8 cellular contexts compared by ENCODE assay signal in the genomic region with DNA sequence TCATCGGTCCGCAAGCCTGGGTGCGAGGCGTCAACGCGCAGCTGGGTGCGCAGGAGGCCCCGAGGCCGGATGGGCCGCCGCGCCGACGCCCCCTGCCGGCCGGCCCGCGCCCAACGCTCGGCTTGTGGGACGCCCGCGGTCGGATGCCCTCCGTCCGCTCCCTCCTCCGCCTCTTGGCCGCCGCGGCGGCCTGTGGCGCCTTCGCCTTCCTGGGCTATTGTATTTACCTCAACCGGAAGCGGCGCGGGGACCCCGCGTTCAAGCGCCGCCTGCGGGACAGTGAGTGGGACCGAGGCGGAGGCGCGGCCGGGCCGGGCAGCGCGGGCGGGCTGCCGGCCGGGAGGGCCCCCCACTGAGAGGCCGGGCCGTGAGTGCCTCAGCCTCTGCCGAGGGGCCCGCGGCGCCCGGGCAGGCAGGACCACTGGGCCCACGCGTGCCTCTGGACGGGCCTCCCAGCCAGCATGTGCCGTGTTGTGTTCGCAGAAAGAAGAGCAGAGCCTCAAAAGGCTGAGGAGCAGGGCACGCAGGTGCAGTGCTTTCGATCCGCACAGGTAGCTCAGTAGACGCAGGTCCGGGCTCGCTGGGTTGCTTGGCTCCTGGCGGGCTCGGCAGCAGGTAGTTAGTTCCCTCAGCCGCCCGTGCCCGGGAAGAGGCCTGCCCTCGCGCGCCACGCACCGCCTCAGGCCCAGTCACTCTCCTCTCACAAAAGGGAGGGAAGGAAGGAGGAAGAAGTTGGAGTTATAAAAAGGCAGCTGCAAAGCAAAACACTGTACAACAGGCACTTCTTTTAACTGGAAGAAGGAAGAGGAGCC. TPM values are rescaled to one million over a fixed set of nuclear protein-coding genes. Genes with fewer than 3 reads are reported as not detected.
A peak's percentile ranks its signal among the peaks of the same experiment; 100 is the strongest.
DNase-seq lines count a peak whose midpoint lies in the region; ATAC-seq and TF ChIP-seq lines count a peak whose summit lies in the region.

A gene (plus strand): TSS at position 116 of the 812 bp plus-strand sequence. CDS start 28 bp downstream, at position 144.

- peaks cover 0 to 7% (median 2%) of the 10 kb centered on the region in 3 donors for H3K27me3 Mint-ChIP-seq in CD14-positive monocyte (ENCODE audit: low read depth in 3 of 3)
- no peaks in the 10 kb centered on the region for H3K27me3 Mint-ChIP-seq in naive thymus-derived CD8-positive, alpha-beta T cell

- TF ChIP-seq POLR2A in GM19193 (IDR thresholded peaks at IDR 0.05; ENCODE audit: extremely low read depth, insufficient read depth, insufficient read length) = peak; percentile 58

- no peaks in the 10 kb centered on the region for H3K9me3 Mint-ChIP-seq in CD14-positive monocyte
- no peaks in the 10 kb centered on the region for H3K9me3 Mint-ChIP-seq in naive thymus-derived CD8-positive, alpha-beta T cell

- peaks cover 11% of the 10 kb centered on the region for H3K4me1 Mint-ChIP-seq in CD14-positive monocyte
- H3K4me1 Mint-ChIP-seq in naive thymus-derived CD8-positive, alpha-beta T cell = peaks cover 7 to 20% (median 12%) of the 10 kb centered on the region in 4 donors

- H3K36me3 Mint-ChIP-seq in CD14-positive monocyte = peaks cover 1 to 2% of the 10 kb centered on the region in 2 donors
- no peaks in the 10 kb centered on the region for H3K36me3 Mint-ChIP-seq in naive thymus-derived CD8-positive, alpha-beta T cell

- ATAC-seq in HG03378 (IDR thresholded peaks at IDR 0.05; ENCODE audit: unreplicated experiment) = peak; percentile 81
- ATAC-seq in naive thymus-derived CD8-positive, alpha-beta T cell = peak; percentile 82 to 88

- intact Hi-C loops in CD14-positive monocyte (cut with micrococcal nuclease) = no loop called here

- DNase-seq in CD14-positive monocyte (ENCODE audit: low spot score) (peak; percentile 64), NOMO-1 treated with dmso at 0.1 percent for 144 hours (lab: John Stamatoyannopoulos, UW; ENCODE audit: unreplicated experiment) (peak; percentile 41), activated T-helper 1 cell treated with Interleukin-2 at 50 U/mL for 16 hours (ENCODE audit: low read depth) (peak; percentile 63), fibroblast of gingiva (ENCODE audit: low read depth) (peak; percentile 43)
- peak; percentile 50 to 82 (median 73) for DNase-seq in naive thymus-derived CD8-positive, alpha-beta T cell
- peak; percentile 42 to 83 (median 64) for DNase-seq in stimulated activated naive CD4-positive, alpha-beta T cell (lab: John Stamatoyannopoulos, UW)

- peak within 1 kb of the TSS; percentile 35 to 92 (median 72) for H3K27ac Mint-ChIP-seq in CD14-positive monocyte
- peak within 1 kb of the TSS; percentile 92 to 98 (median 95) for H3K27ac Mint-ChIP-seq in naive thymus-derived CD8-positive, alpha-beta T cell

- peak; percentile 97 for TF ChIP-seq CTCF in CD14-positive monocyte (IDR thresholded peaks at IDR 0.05)

- peak within 1 kb of the TSS; percentile 91 to 95 for H3K4me3 Mint-ChIP-seq in CD14-positive monocyte
- peak within 1 kb of the TSS; percentile 78 to 94 (median 86) for H3K4me3 Mint-ChIP-seq in naive thymus-derived CD8-positive, alpha-beta T cell

- POLR2A ChIA-PET in naive thymus-derived CD8-positive, alpha-beta T cell (lab: Charles Lee) = interaction anchor here (0.5 to 2.6 kb wide), 9 partner anchors 9 to 196 kb away, joined by 3 to 19 read pairs (median 5); a partner anchor contains a TSS

RNA-seq across cellular contexts. Expression of the gene that starts here (rescaled TPM):
- polyA plus RNA-seq in CD14-positive monocyte = under 1 TPM in 1 of 2 donors, not detected in 1; 0.33 TPM
- total RNA-seq in naive thymus-derived CD8-positive, alpha-beta T cell = not detected
- not detected for polyA plus RNA-seq in naive thymus-derived CD8-positive, alpha-beta T cell

Comparison
In these comparisons a context has a peak if more than half of its experiments do, and no peak if none do; other contexts are left out.
1. Peak in every context shown above with its lines: DNase-seq and ATAC-seq.
2. Peak in DNase-seq in CD14-positive monocyte; RNA of the gene not detected or under 1 TPM.
3. Peak in DNase-seq and ATAC-seq in naive thymus-derived CD8-positive, alpha-beta T cell; RNA of the gene not detected or under 1 TPM.